1 cellular context compared by ENCODE assay signal in genomic region chr5:141636106-141636412, GRCh38.
TF ChIP-seq lines count a peak whose summit lies in the region.

No MANE protein-coding gene starts in this region.

TF ChIP-seq in K562, 482 proteins besides CTCF, POLR2A, EP300 and RAD21:
- TF ChIP-seq, protein P1, sequence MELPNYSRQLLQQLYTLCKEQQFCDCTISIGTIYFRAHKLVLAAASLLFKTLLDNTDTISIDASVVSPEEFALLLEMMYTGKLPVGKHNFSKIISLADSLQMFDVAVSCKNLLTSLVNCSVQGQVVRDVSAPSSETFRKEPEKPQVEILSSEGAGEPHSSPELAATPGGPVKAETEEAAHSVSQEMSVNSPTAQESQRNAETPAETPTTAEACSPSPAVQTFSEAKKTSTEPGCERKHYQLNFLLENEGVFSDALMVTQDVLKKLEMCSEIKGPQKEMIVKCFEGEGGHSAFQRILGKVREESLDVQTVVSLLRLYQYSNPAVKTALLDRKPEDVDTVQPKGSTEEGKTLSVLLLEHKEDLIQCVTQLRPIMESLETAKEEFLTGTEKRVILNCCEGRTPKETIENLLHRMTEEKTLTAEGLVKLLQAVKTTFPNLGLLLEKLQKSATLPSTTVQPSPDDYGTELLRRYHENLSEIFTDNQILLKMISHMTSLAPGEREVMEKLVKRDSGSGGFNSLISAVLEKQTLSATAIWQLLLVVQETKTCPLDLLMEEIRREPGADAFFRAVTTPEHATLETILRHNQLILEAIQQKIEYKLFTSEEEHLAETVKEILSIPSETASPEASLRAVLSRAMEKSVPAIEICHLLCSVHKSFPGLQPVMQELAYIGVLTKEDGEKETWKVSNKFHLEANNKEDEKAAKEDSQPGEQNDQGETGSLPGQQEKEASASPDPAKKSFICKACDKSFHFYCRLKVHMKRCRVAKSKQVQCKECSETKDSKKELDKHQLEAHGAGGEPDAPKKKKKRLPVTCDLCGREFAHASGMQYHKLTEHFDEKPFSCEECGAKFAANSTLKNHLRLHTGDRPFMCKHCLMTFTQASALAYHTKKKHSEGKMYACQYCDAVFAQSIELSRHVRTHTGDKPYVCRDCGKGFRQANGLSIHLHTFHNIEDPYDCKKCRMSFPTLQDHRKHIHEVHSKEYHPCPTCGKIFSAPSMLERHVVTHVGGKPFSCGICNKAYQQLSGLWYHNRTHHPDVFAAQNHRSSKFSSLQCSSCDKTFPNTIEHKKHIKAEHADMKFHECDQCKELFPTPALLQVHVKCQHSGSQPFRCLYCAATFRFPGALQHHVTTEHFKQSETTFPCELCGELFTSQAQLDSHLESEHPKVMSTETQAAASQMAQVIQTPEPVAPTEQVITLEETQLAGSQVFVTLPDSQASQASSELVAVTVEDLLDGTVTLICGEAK (IDR thresholded peaks at IDR 0.05), result 0 out of 2 replicates have a peak, but pooled peaks have one; percentile 22
- TF ChIP-seq, protein P1 (CRISPR knock-in tag; IDR thresholded peaks at IDR 0.05), result no peak
- TF ChIP-seq ESRRB (CRISPR knock-in tag; IDR thresholded peaks at IDR 0.05; ENCODE audit: borderline replicate concordance) (no peak), RBM39 (optimal IDR thresholded peaks at IDR 0.05; ENCODE audit: low read depth, low read length) (no peak), ZC3H4 (CRISPR knock-in tag; IDR thresholded peaks at IDR 0.05; ENCODE audit: borderline replicate concordance) (0 out of 2 replicates have a peak, but pooled peaks have one; percentile 35), GTF2E2 (tag; IDR thresholded peaks at IDR 0.05) (no peak), ELF4 (CRISPR knock-in tag; IDR thresholded peaks at IDR 0.05) (no peak), TAL1 (IDR thresholded peaks at IDR 0.05) (no peak), ILF3 (IDR thresholded peaks at IDR 0.05; ENCODE audit: borderline replicate concordance) (no peak), SMAD4 (CRISPR knock-in tag; conservative IDR thresholded peaks at IDR 0.05) (no peak), ZNF140 (CRISPR knock-in tag; IDR thresholded peaks at IDR 0.05) (no peak), LEF1 (IDR thresholded peaks at IDR 0.05) (no peak), RFX5 (IDR thresholded peaks at IDR 0.05; ENCODE audit: low read depth, low read length) (no peak), ZNF431 (CRISPR knock-in tag; IDR thresholded peaks at IDR 0.05) (0 out of 2 replicates have a peak, but pooled peaks have one; percentile 7), DPF2 (IDR thresholded peaks at IDR 0.05) (0 out of 2 replicates have a peak, but pooled peaks have one; percentile 1)
- TF ChIP-seq, protein P2, sequence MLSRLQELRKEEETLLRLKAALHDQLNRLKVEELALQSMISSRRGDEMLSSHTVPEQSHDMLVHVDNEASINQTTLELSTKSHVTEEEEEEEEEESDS (CRISPR knock-in tag; IDR thresholded peaks at IDR 0.05), result no peak
- TF ChIP-seq, protein P3, sequence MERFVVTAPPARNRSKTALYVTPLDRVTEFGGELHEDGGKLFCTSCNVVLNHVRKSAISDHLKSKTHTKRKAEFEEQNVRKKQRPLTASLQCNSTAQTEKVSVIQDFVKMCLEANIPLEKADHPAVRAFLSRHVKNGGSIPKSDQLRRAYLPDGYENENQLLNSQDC (CRISPR knock-in tag; IDR thresholded peaks at IDR 0.05), result 0 out of 2 replicates have a peak, but pooled peaks have one; percentile 32
- TF ChIP-seq, protein P4, sequence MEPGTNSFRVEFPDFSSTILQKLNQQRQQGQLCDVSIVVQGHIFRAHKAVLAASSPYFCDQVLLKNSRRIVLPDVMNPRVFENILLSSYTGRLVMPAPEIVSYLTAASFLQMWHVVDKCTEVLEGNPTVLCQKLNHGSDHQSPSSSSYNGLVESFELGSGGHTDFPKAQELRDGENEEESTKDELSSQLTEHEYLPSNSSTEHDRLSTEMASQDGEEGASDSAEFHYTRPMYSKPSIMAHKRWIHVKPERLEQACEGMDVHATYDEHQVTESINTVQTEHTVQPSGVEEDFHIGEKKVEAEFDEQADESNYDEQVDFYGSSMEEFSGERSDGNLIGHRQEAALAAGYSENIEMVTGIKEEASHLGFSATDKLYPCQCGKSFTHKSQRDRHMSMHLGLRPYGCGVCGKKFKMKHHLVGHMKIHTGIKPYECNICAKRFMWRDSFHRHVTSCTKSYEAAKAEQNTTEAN (CRISPR knock-in tag; IDR thresholded peaks at IDR 0.05), result peak; percentile 67; the same call in 1 of the 2 replicates
TF ChIP-seq in K562: peak in this region for 6.
